In genomic region chr6:46850781-46851180, GRCh38 we compare ENCODE assay signal across 17 cellular contexts. TPM values are rescaled to one million over a fixed set of nuclear protein-coding genes. Genes with fewer than 3 reads are reported as not detected.
DNase-seq lines count a peak whose midpoint lies in the region; ATAC-seq and TF ChIP-seq lines count a peak whose summit lies in the region.
"Had no signal": no experiment of that assay in that cellular context is flagged by ENCODE, and none has a peak within 500 bp of the region (broad histone marks: within the 10 kb centered on the region; RNA-seq: fewer than 3 reads in every experiment).

No MANE protein-coding gene starts in this region.

- H4K20me1 ChIP-seq in neural progenitor cell (ENCODE audit: low read depth) = no peaks in the 10 kb centered on the region

- no peaks in the 10 kb centered on the region for H3F3A ChIP-seq in neural progenitor cell (ENCODE audit: low read depth)

- POLR2A ChIA-PET in activated CD8-positive, alpha-beta T cell treated with anti-CD3 and anti-CD28 coated beads, Interleukin-2, amount 10 ng/mL, durations not matched to agents 7 days and 5 days (lab: Charles Lee) = no interaction called here

- H3K27me3 Mint-ChIP-seq in neural crest cell (ENCODE audit: low read depth) (peaks cover 21% of the 10 kb centered on the region), neural progenitor cell (ENCODE audit: insufficient read depth, low read depth) (peaks cover 6% of the 10 kb centered on the region)
- peaks cover 14% of the 10 kb centered on the region for H3K27me3 Mint-ChIP-seq in activated CD8-positive, alpha-beta T cell treated with anti-CD3 and anti-CD28 coated beads, Interleukin-2, amount 10 ng/mL, durations not matched to agents 7 days and 5 days (ENCODE audit: low read depth)

- peak; percentile 13 for DNase-seq in GM04503 (ENCODE audit: low read depth)
- DNase-seq in MV-4-11 (lab: John Stamatoyannopoulos, UW) = peak; percentile 1
- peak; percentile 6 for DNase-seq in brain microvascular endothelial cell
- no peak for DNase-seq in neural crest cell (ENCODE audit: low read depth, low spot score)
- no peak for DNase-seq in activated CD8-positive, alpha-beta T cell treated with anti-CD3 and anti-CD28 coated beads, Interleukin-2, amount 10 ng/mL, durations not matched to agents 7 days and 5 days
- DNase-seq in neural progenitor cell (ENCODE audit: low spot score) = no peak
- no peak for DNase-seq in Ammon's horn (ENCODE audit: low spot score)
- DNase-seq: COR-L47, HCEC 1CT, NCI-H1105, NCI-H187 treated with DMSO at 0.1 percent for 48 hours, NCI-H2171, NCI-H774, Peyer's patch, SW 1271 had no signal

- H3K36me3 ChIP-seq in brain microvascular endothelial cell (replicated peaks) = no peaks in the 10 kb centered on the region
- no peaks in the 10 kb centered on the region for H3K36me3 ChIP-seq in neural progenitor cell
- H3K36me3 ChIP-seq: Peyer's patch had no signal

- no peak overlapping the region for H3K4me3 Mint-ChIP-seq in neural crest cell
- no peak overlapping the region for H3K4me3 Mint-ChIP-seq in activated CD8-positive, alpha-beta T cell treated with anti-CD3 and anti-CD28 coated beads, Interleukin-2, amount 10 ng/mL, durations not matched to agents 7 days and 5 days
- no peak overlapping the region for H3K4me3 Mint-ChIP-seq in neural progenitor cell

- H3K9me3 ChIP-seq in neural progenitor cell (ENCODE audit: low read depth) = no peaks in the 10 kb centered on the region
- H3K9me3 ChIP-seq: Peyer's patch had no signal

- no peaks in the 10 kb centered on the region for H3K27me3 ChIP-seq in brain microvascular endothelial cell (replicated peaks)
- peaks cover 14% of the 10 kb centered on the region for H3K27me3 ChIP-seq in neural progenitor cell
- H3K27me3 ChIP-seq: Peyer's patch had no signal

- H3K79me2 ChIP-seq in neural progenitor cell (ENCODE audit: low read depth) = no peaks in the 10 kb centered on the region

- H3K27ac ChIP-seq in brain microvascular endothelial cell (no peak overlapping the region), neural progenitor cell (no peak overlapping the region)
- H3K27ac ChIP-seq: C4-2B, Peyer's patch had no signal

- H3K9me3 Mint-ChIP-seq in neural crest cell (no peaks in the 10 kb centered on the region), neural progenitor cell (no peaks in the 10 kb centered on the region)
- H3K9me3 Mint-ChIP-seq in activated CD8-positive, alpha-beta T cell treated with anti-CD3 and anti-CD28 coated beads, Interleukin-2, amount 10 ng/mL, durations not matched to agents 7 days and 5 days (ENCODE audit: insufficient read depth) = no peaks in the 10 kb centered on the region

- CTCF ChIA-PET in activated CD8-positive, alpha-beta T cell treated with anti-CD3 and anti-CD28 coated beads, Interleukin-2, amount 10 ng/mL, durations not matched to agents 7 days and 5 days (lab: Charles Lee) = no interaction called here

- H3K36me3 Mint-ChIP-seq in neural crest cell (ENCODE audit: low read depth) (no peaks in the 10 kb centered on the region), neural progenitor cell (no peaks in the 10 kb centered on the region)
- no peaks in the 10 kb centered on the region for H3K36me3 Mint-ChIP-seq in activated CD8-positive, alpha-beta T cell treated with anti-CD3 and anti-CD28 coated beads, Interleukin-2, amount 10 ng/mL, durations not matched to agents 7 days and 5 days (ENCODE audit: low read depth)

- in situ Hi-C loops in brain microvascular endothelial cell (cut with HindIII; ENCODE audit: low pct_ligation_motif_present, low sequenced_read_pairs) = no loop called here

- peaks cover 7% of the 10 kb centered on the region for H3K4me1 Mint-ChIP-seq in neural crest cell
- H3K4me1 Mint-ChIP-seq in activated CD8-positive, alpha-beta T cell treated with anti-CD3 and anti-CD28 coated beads, Interleukin-2, amount 10 ng/mL, durations not matched to agents 7 days and 5 days (ENCODE audit: low read depth) = peaks cover 5% of the 10 kb centered on the region
- H3K4me1 Mint-ChIP-seq in neural progenitor cell = peaks cover 30% of the 10 kb centered on the region

- H3K4me3 ChIP-seq in brain microvascular endothelial cell (ENCODE audit: low read depth, low read length) = no peak overlapping the region
- no peak overlapping the region for H3K4me3 ChIP-seq in neural progenitor cell
- H3K4me3 ChIP-seq: Peyer's patch had no signal

- H3K4me2 ChIP-seq in neural progenitor cell = no peak overlapping the region

- peak overlapping the region; percentile 32 for H3K27ac Mint-ChIP-seq in neural crest cell (ENCODE audit: unreplicated experiment)
- H3K27ac Mint-ChIP-seq in activated CD8-positive, alpha-beta T cell treated with anti-CD3 and anti-CD28 coated beads, Interleukin-2, amount 10 ng/mL, durations not matched to agents 7 days and 5 days = no peak overlapping the region
- no peak overlapping the region for H3K27ac Mint-ChIP-seq in neural progenitor cell

- H3K9ac ChIP-seq in neural progenitor cell = no peak overlapping the region

- no peak for ATAC-seq in activated CD8-positive, alpha-beta T cell treated with anti-CD3 and anti-CD28 coated beads, Interleukin-2, amount 10 ng/mL, durations not matched to agents 7 days and 5 days

- no peak for TF ChIP-seq CTCF in brain microvascular endothelial cell (IDR thresholded peaks at IDR 0.05; ENCODE audit: low read depth, low read length, missing control alignments)
- no peak for TF ChIP-seq CTCF in neural crest cell (conservative IDR thresholded peaks at IDR 0.05)
- TF ChIP-seq CTCF in neural progenitor cell (IDR thresholded peaks at IDR 0.05) = no peak

- no peaks in the 10 kb centered on the region for H3K4me1 ChIP-seq in neural progenitor cell

- no peak overlapping the region for H2AFZ ChIP-seq in neural progenitor cell (replicated peaks)

RNA-seq across cellular contexts. Expression of gene MEP1A, which starts 57.6 kb away (rescaled TPM):
- total RNA-seq in neural crest cell (not detected in 2 replicates), neural progenitor cell (ENCODE audit: low replicate concordance) (not detected in 2 replicates)
- not detected for total RNA-seq in activated CD8-positive, alpha-beta T cell treated with anti-CD3 and anti-CD28 coated beads, Interleukin-2, amount 10 ng/mL, durations not matched to agents 7 days and 5 days
- total RNA-seq: NCI-H460 had no signal

Comparison
In these comparisons a context has a peak if more than half of its experiments do, and no peak if none do; other contexts are left out.
1. DNase-seq: peak in GM04503 (single experiment), MV-4-11 (single experiment) and brain microvascular endothelial cell (single experiment); none in neural crest cell (single experiment), activated CD8-positive, alpha-beta T cell treated with anti-CD3 and anti-CD28 coated beads, Interleukin-2, amount 10 ng/mL, durations not matched to agents 7 days and 5 days (single experiment), neural progenitor cell (single experiment) and Ammon's horn (single experiment).